In the genomic region with DNA sequence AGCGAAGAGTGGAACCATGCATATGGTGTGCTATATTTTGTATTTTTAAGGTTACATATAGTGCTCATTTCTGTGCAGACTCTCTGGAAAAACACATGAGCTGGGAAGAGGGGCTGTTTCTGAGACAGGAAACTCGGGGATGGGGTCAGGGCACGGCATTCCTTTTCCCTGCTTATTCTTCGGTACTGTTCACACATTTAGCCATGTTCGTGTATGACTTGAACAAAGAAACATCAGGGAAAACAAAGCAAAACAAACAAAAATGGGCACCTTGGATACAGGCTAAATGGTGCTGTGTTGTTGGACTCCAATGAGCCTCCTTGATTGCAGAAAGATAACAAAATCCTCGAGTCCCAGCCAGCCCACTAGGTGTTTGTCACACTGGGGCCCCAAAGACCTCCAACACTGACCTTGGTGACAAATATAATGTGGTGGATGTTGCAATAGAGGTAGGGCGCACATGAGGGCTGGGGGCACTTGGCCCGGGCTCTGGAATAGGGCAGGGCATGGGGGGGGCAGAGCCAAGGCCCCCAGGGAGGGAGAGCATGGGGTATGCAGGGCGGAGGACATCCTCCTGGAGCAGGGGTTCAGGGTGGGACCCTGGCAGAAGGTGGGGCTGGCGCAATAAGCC, we compare ENCODE assay signal across 1 cellular context.
A peak's percentile ranks its signal among the peaks of the same experiment; 100 is the strongest.
TF ChIP-seq lines count a peak whose summit lies in the region.

No MANE protein-coding gene starts in this region.

TF ChIP-seq in HepG2, 621 proteins besides CTCF, POLR2A, EP300 and RAD21 (continued from another document and continues in another):
- no peak for TF ChIP-seq ARID4A (CRISPR knock-in tag; IDR thresholded peaks at IDR 0.05; ENCODE audit: borderline replicate concordance)
- TF ChIP-seq, protein P1, sequence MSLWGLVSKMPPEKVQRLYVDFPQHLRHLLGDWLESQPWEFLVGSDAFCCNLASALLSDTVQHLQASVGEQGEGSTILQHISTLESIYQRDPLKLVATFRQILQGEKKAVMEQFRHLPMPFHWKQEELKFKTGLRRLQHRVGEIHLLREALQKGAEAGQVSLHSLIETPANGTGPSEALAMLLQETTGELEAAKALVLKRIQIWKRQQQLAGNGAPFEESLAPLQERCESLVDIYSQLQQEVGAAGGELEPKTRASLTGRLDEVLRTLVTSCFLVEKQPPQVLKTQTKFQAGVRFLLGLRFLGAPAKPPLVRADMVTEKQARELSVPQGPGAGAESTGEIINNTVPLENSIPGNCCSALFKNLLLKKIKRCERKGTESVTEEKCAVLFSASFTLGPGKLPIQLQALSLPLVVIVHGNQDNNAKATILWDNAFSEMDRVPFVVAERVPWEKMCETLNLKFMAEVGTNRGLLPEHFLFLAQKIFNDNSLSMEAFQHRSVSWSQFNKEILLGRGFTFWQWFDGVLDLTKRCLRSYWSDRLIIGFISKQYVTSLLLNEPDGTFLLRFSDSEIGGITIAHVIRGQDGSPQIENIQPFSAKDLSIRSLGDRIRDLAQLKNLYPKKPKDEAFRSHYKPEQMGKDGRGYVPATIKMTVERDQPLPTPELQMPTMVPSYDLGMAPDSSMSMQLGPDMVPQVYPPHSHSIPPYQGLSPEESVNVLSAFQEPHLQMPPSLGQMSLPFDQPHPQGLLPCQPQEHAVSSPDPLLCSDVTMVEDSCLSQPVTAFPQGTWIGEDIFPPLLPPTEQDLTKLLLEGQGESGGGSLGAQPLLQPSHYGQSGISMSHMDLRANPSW (CRISPR knock-in tag; IDR thresholded peaks at IDR 0.05; ENCODE audit: borderline replicate concordance): no peak
- TF ChIP-seq HCFC1 (IDR thresholded peaks at IDR 0.05; ENCODE audit: low read depth, low read length): no peak
- TF ChIP-seq RNF2 (conservative IDR thresholded peaks at IDR 0.05; ENCODE audit: low read depth): no peak
- no peak for TF ChIP-seq ONECUT2 (CRISPR knock-in tag; IDR thresholded peaks at IDR 0.05)
- TF ChIP-seq RBAK (CRISPR knock-in tag; IDR thresholded peaks at IDR 0.05): no peak
- TF ChIP-seq YY1 (IDR thresholded peaks at IDR 0.05; ENCODE audit: insufficient read depth, insufficient replicate concordance, low read depth, low read length): no peak
- TF ChIP-seq, protein P2, sequence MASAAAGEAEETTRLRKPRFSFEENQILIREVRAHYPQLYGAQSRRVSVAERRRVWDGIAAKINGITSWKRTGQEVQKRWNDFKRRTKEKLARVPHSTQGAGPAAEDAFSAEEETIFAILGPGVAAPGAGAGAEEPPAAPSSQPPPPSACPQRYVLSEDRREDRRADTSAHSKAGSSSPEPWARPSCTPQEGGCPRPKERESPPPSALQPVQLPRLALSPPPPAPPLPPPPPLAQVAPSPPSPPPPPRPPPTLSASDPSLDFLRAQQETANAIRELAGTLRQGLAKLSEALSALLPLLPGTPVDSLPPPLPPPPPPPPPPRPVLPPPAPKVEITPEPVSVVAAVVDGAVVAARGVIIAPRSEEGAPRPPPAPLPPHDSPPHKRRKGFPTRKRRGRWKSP (CRISPR knock-in tag; IDR thresholded peaks at IDR 0.05): peak; percentile 49; the same call in 1 of the 2 replicates
- no peak for TF ChIP-seq ZUFSP (CRISPR knock-in tag; IDR thresholded peaks at IDR 0.05; ENCODE audit: borderline replicate concordance)
- peak; percentile 52; the same call in 1 of the 2 replicates for TF ChIP-seq ZNF670 (CRISPR knock-in tag; IDR thresholded peaks at IDR 0.05; ENCODE audit: borderline replicate concordance)
- no peak for TF ChIP-seq SMAD9 (CRISPR knock-in tag; IDR thresholded peaks at IDR 0.05)
- TF ChIP-seq, protein P3, sequence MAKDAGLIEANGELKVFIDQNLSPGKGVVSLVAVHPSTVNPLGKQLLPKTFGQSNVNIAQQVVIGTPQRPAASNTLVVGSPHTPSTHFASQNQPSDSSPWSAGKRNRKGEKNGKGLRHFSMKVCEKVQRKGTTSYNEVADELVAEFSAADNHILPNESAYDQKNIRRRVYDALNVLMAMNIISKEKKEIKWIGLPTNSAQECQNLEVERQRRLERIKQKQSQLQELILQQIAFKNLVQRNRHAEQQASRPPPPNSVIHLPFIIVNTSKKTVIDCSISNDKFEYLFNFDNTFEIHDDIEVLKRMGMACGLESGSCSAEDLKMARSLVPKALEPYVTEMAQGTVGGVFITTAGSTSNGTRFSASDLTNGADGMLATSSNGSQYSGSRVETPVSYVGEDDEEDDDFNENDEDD (CRISPR knock-in tag; IDR thresholded peaks at IDR 0.05; ENCODE audit: borderline replicate concordance): peak; percentile 24; the same call in 1 of the 2 replicates
- TF ChIP-seq ZNF768 (CRISPR knock-in tag; IDR thresholded peaks at IDR 0.05): no peak
- TF ChIP-seq ZMYM3 (CRISPR knock-in tag; IDR thresholded peaks at IDR 0.05): no peak
- 0 out of 2 replicates have a peak, but pooled peaks have one; percentile 12 for TF ChIP-seq ZMAT3 (CRISPR knock-in tag; conservative IDR thresholded peaks at IDR 0.05)
- no peak for TF ChIP-seq MAF1 (CRISPR knock-in tag; IDR thresholded peaks at IDR 0.05; ENCODE audit: borderline replicate concordance)
- TF ChIP-seq NRL (CRISPR knock-in tag; IDR thresholded peaks at IDR 0.05; ENCODE audit: borderline replicate concordance): no peak
- TF ChIP-seq MLX (CRISPR knock-in tag; IDR thresholded peaks at IDR 0.05): no peak
- no peak; the same call in 1 of the 2 replicates for TF ChIP-seq RFX1 (IDR thresholded peaks at IDR 0.05)
- peak; percentile 42; the same call in 1 of the 2 replicates for TF ChIP-seq ZBTB26 (CRISPR knock-in tag; IDR thresholded peaks at IDR 0.05; ENCODE audit: borderline replicate concordance)
- no peak for TF ChIP-seq ZNF18 (CRISPR knock-in tag; IDR thresholded peaks at IDR 0.05; ENCODE audit: insufficient replicate concordance)
- no peak for TF ChIP-seq ZNF138 (CRISPR knock-in tag; IDR thresholded peaks at IDR 0.05; ENCODE audit: low read depth)
- no peak for TF ChIP-seq SETDB1 (CRISPR knock-in tag; IDR thresholded peaks at IDR 0.05; ENCODE audit: borderline replicate concordance)
- TF ChIP-seq ZNF333 (CRISPR knock-in tag; IDR thresholded peaks at IDR 0.05; ENCODE audit: borderline replicate concordance): no peak
- TF ChIP-seq ZNF263 (CRISPR knock-in tag; IDR thresholded peaks at IDR 0.05): no peak
- TF ChIP-seq MED1 (CRISPR knock-in tag; IDR thresholded peaks at IDR 0.05): peak; percentile 84
- TF ChIP-seq SIX1 (CRISPR knock-in tag; IDR thresholded peaks at IDR 0.05; ENCODE audit: borderline replicate concordance): 0 out of 2 replicates have a peak, but pooled peaks have one; percentile 40
- TF ChIP-seq ZNF570 (CRISPR knock-in tag; IDR thresholded peaks at IDR 0.05; ENCODE audit: borderline replicate concordance): no peak
- TF ChIP-seq THAP7 (CRISPR knock-in tag; IDR thresholded peaks at IDR 0.05): no peak
- no peak for TF ChIP-seq KDM2A (CRISPR knock-in tag; IDR thresholded peaks at IDR 0.05; ENCODE audit: borderline replicate concordance, low read depth)
- TF ChIP-seq CREBL2 (CRISPR knock-in tag; IDR thresholded peaks at IDR 0.05; ENCODE audit: borderline replicate concordance): no peak
- no peak for TF ChIP-seq AGO2 (optimal IDR thresholded peaks at IDR 0.05; ENCODE audit: low read depth, low read length)
- TF ChIP-seq NPAS2 (CRISPR knock-in tag; IDR thresholded peaks at IDR 0.05; ENCODE audit: borderline replicate concordance): no peak
- no peak for TF ChIP-seq PRDM4 (CRISPR knock-in tag; IDR thresholded peaks at IDR 0.05; ENCODE audit: borderline replicate concordance)
- no peak for TF ChIP-seq KMT2B (CRISPR knock-in tag; IDR thresholded peaks at IDR 0.05)
- TF ChIP-seq SP1 (IDR thresholded peaks at IDR 0.05): no peak
- no peak for TF ChIP-seq SP1 (CRISPR knock-in tag; IDR thresholded peaks at IDR 0.05)
- TF ChIP-seq ZNF160 (CRISPR knock-in tag; IDR thresholded peaks at IDR 0.05): no peak
- TF ChIP-seq THYN1 (CRISPR knock-in tag; IDR thresholded peaks at IDR 0.05; ENCODE audit: borderline replicate concordance, low read depth): no peak
- TF ChIP-seq SAP130 (CRISPR knock-in tag; IDR thresholded peaks at IDR 0.05; ENCODE audit: low read depth): peak; percentile 53
- TF ChIP-seq ETV5 (CRISPR knock-in tag; IDR thresholded peaks at IDR 0.05; ENCODE audit: borderline replicate concordance): peak; percentile 27; the same call in 1 of the 2 replicates
